1 cellular context compared by ENCODE assay signal in genomic region chr2:38602136-38602731, GRCh38.
TF ChIP-seq lines count a peak whose summit lies in the region.

No MANE protein-coding gene starts in this region.

TF ChIP-seq in SK-N-SH, 30 proteins besides CTCF, POLR2A, EP300 and RAD21 (continued from another document):
- TF ChIP-seq REST (IDR thresholded peaks at IDR 0.05; ENCODE audit: low read depth, low read length), result no peak
- no peak for TF ChIP-seq POLR2AphosphoS5 (IDR thresholded peaks at IDR 0.05; ENCODE audit: low read depth, low read length)
- no peak for TF ChIP-seq NFIC (IDR thresholded peaks at IDR 0.05; ENCODE audit: borderline replicate concordance)
- TF ChIP-seq GATA2 (CRISPR knock-in tag; IDR thresholded peaks at IDR 0.05), result no peak
- no peak for TF ChIP-seq RCOR1 (IDR thresholded peaks at IDR 0.05; ENCODE audit: low read length)
TF ChIP-seq in SK-N-SH: peak in this region for 3.
